Comparison of ENCODE assay signal across 22 cellular contexts in the genomic region with DNA sequence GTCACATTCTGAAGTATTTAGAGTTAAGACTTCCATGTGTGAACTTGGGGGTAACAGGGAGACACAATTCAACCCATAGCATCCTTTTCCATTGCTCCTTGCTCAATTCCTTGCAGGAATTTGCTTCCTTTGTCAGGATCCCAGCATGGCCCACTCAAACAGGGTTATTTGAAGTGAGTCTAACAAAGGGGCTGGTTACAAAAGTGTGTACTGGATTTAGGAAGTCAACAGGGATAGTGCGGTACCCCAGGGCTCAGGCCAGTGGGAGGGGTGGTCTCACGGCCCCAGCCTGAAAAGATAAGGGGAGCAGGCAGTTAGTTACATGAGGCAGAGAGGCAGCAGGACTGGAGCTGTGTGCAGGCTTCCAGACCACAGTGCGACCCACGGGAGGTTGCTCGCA. TPM values are rescaled to one million over a fixed set of nuclear protein-coding genes. Genes with fewer than 3 reads are reported as not detected.
"Had no signal": no experiment of that assay in that cellular context is flagged by ENCODE, and none has a peak within 500 bp of the region (broad histone marks: within the 10 kb centered on the region; RNA-seq: fewer than 3 reads in every experiment).

No MANE protein-coding gene starts in this region.

- H3K36me3 Mint-ChIP-seq: naive B cell; stimulated activated memory B cell treated with anti-CD40 and anti-IgM and Interleukin-4, amounts not matched to agents 10 μg/mL and 1 μg/mL and 100 μg/mL, for 72 hours had no signal

- H3K9me3 ChIP-seq: esophagus muscularis mucosa, gastroesophageal sphincter, prostate gland, right lobe of liver, tibial nerve had no signal

- H3K27ac ChIP-seq: epithelial cell of prostate, esophagus muscularis mucosa, gastroesophageal sphincter, parathyroid adenoma, prostate gland, right lobe of liver, tibial nerve had no signal

- ATAC-seq: effector memory CD8-positive, alpha-beta T cell; gastroesophageal sphincter; left colon; left ventricle myocardium superior; right lobe of liver; stimulated activated memory B cell treated with anti-CD40 and anti-IgM and Interleukin-4, amounts not matched to agents 10 μg/mL and 1 μg/mL and 100 μg/mL, for 72 hours had no signal

- H3K4me3 ChIP-seq: esophagus muscularis mucosa, gastroesophageal sphincter, prostate gland, right lobe of liver, tibial nerve had no signal

- H3K4me1 ChIP-seq: esophagus muscularis mucosa, gastroesophageal sphincter, parathyroid adenoma, prostate gland, right lobe of liver, tibial nerve had no signal

- H3K27ac Mint-ChIP-seq: dendritic cell treated with granulocyte-macrophage colony-stimulating factor and Interleukin-4, amounts not matched to agents 40 ng/mL and 50 ng/mL, for 4 days; effector memory CD8-positive, alpha-beta T cell; naive B cell; nephron; stimulated activated memory B cell treated with anti-CD40 and anti-IgM and Interleukin-4, amounts not matched to agents 10 μg/mL and 1 μg/mL and 100 μg/mL, for 72 hours; stimulated activated naive CD8-positive, alpha-beta T cell treated with anti-CD3 and anti-CD28 coated beads, Interleukin-15, Interleukin-2, amounts not matched to agents 100 ng/mL and 50 ng/mL, for 24 hours had no signal

- FAIRE-seq: colon had no signal

- H3K9ac ChIP-seq: parathyroid adenoma had no signal

- H3K36me3 ChIP-seq: esophagus muscularis mucosa, gastroesophageal sphincter, prostate gland, right lobe of liver, tibial nerve had no signal

- H3K4me1 Mint-ChIP-seq: stimulated activated memory B cell treated with anti-CD40 and anti-IgM and Interleukin-4, amounts not matched to agents 10 μg/mL and 1 μg/mL and 100 μg/mL, for 72 hours had no signal

- H3K27me3 Mint-ChIP-seq: dendritic cell treated with granulocyte-macrophage colony-stimulating factor and Interleukin-4, amounts not matched to agents 40 ng/mL and 50 ng/mL, for 4 days had no signal

- DNase-seq: effector memory CD8-positive, alpha-beta T cell; glutamatergic neuron; left colon; left ventricle myocardium superior; mesendoderm; naive B cell; retina; right lobe of liver; stimulated activated CD4-positive, alpha-beta T cell treated with anti-CD3 and anti-CD28 coated beads, Interleukin-4, amount 100 ng/mL, for 24 hours had no signal

- H3K9me3 Mint-ChIP-seq: dendritic cell treated with granulocyte-macrophage colony-stimulating factor and Interleukin-4, amounts not matched to agents 40 ng/mL and 50 ng/mL, for 4 days; effector memory CD8-positive, alpha-beta T cell; naive B cell; nephron; stimulated activated memory B cell treated with anti-CD40 and anti-IgM and Interleukin-4, amounts not matched to agents 10 μg/mL and 1 μg/mL and 100 μg/mL, for 72 hours; stimulated activated naive CD8-positive, alpha-beta T cell treated with anti-CD3 and anti-CD28 coated beads, Interleukin-15, Interleukin-2, amounts not matched to agents 100 ng/mL and 50 ng/mL, for 24 hours had no signal

- H3K4me3 Mint-ChIP-seq: dendritic cell treated with granulocyte-macrophage colony-stimulating factor and Interleukin-4, amounts not matched to agents 40 ng/mL and 50 ng/mL, for 4 days; effector memory CD8-positive, alpha-beta T cell; naive B cell; nephron; stimulated activated memory B cell treated with anti-CD40 and anti-IgM and Interleukin-4, amounts not matched to agents 10 μg/mL and 1 μg/mL and 100 μg/mL, for 72 hours; stimulated activated naive CD8-positive, alpha-beta T cell treated with anti-CD3 and anti-CD28 coated beads, Interleukin-15, Interleukin-2, amounts not matched to agents 100 ng/mL and 50 ng/mL, for 24 hours had no signal

- H3K27me3 ChIP-seq: right lobe of liver had no signal

RNA-seq across cellular contexts. Expression of gene LRRC38, which starts 14.4 kb away (rescaled TPM):
- total RNA-seq: fibroblast of villous mesenchyme, left colon, right lobe of liver, ureter had no signal
